In the genomic region with DNA sequence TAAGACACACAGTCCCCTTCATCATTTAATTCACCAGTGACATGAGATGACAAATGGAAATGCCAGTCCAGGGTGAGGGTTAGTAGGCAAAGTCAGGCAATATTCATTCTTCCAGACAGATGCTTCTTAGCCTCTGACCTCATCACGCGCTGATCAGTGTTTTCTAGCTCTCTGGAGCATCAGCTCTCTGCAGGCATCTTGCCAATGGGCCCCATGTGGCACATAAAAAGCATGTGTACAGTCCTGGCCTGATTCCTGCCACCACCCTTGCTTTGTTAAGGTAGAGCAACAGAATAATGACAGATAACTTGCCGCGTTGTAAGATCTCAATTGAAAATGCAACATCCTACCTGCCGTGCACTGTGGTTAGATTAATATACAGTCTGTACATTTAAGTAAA, we compare ENCODE assay signal across 19 cellular contexts. TPM values are rescaled to one million over a fixed set of nuclear protein-coding genes. Genes with fewer than 3 reads are reported as not detected.
DNase-seq lines count a peak whose midpoint lies in the region; TF ChIP-seq lines count a peak whose summit lies in the region.
"Had no signal": no experiment of that assay in that cellular context is flagged by ENCODE, and none has a peak within 500 bp of the region (broad histone marks: within the 10 kb centered on the region; RNA-seq: fewer than 3 reads in every experiment).

No MANE protein-coding gene starts in this region.

- DNase-seq in DMS 273 (lab: John Stamatoyannopoulos, UW; ENCODE audit: unreplicated experiment), result peak; percentile 61
- no peak for DNase-seq in DMS 273 treated with DMSO at 0.1 percent for 48 hours (lab: John Stamatoyannopoulos, UW)
- peak; percentile 19 for DNase-seq in AG10803 (ENCODE audit: low read depth)
- DNase-seq in NCI-H2227 (lab: John Stamatoyannopoulos, UW; ENCODE audit: unreplicated experiment), result peak; percentile 84
- DNase-seq in foreskin fibroblast, result peak; percentile 54 to 83
- no peak for DNase-seq in AG08396 (ENCODE audit: low spot score)
- no peak for DNase-seq in activated T-helper 2 cell treated with anti-CD3 and anti-CD28 coated beads, Interferon-gamma antibody, Interleukin-2, Interleukin-4, amounts not matched to agents 10 μg/mL and 5 μg/mL and 100 μg/mL, durations not matched to agents 14 hours and 24 hours and 36 hours (ENCODE audit: low spot score)
- DNase-seq in activated CD8-positive, alpha-beta memory T cell treated with anti-CD3 and anti-CD28 coated beads, Interleukin-2, amount 50 U/mL, for 4 hours, result no peak
- DNase-seq: ACHN; Calu3; CD8-positive, alpha-beta memory T cell; DMS53; HFFc6; KG1; NCI-H2107; NK-92 treated with Interleukin-12 subunit alpha and Interleukin-12 subunit beta, amount 100 ng/mL, for 24 hours; SHP77 treated with DMSO at 0.1 percent for 48 hours; T-helper 17 cell had no signal

- no peaks in the 10 kb centered on the region for H3K4me1 Mint-ChIP-seq in activated T-helper 2 cell treated with anti-CD3 and anti-CD28 coated beads, Interferon-gamma antibody, Interleukin-2, Interleukin-4, amounts not matched to agents 10 μg/mL and 5 μg/mL and 100 μg/mL, durations not matched to agents 14 hours and 24 hours and 36 hours (ENCODE audit: low read depth)
- H3K4me1 Mint-ChIP-seq: CD8-positive, alpha-beta memory T cell; T-helper 17 cell had no signal

- H3K36me3 Mint-ChIP-seq in activated T-helper 2 cell treated with anti-CD3 and anti-CD28 coated beads, Interferon-gamma antibody, Interleukin-2, Interleukin-4, amounts not matched to agents 10 μg/mL and 5 μg/mL and 100 μg/mL, durations not matched to agents 14 hours and 24 hours and 36 hours (ENCODE audit: low read depth), result no peaks in the 10 kb centered on the region
- H3K36me3 Mint-ChIP-seq: CD8-positive, alpha-beta memory T cell had no signal

- H3K4me3 ChIP-seq in AG10803 (ENCODE audit: low read length), result no peak overlapping the region
- H3K4me3 ChIP-seq in foreskin fibroblast (ENCODE audit: low read depth in 1 of 2, low read length in 2 of 2), result no peak overlapping the region
- H3K4me3 ChIP-seq: SK-N-MC had no signal

- H3K27ac Mint-ChIP-seq in activated T-helper 2 cell treated with anti-CD3 and anti-CD28 coated beads, Interferon-gamma antibody, Interleukin-2, Interleukin-4, amounts not matched to agents 10 μg/mL and 5 μg/mL and 100 μg/mL, durations not matched to agents 14 hours and 24 hours and 36 hours, result no peak overlapping the region
- H3K27ac Mint-ChIP-seq: CD8-positive, alpha-beta memory T cell; HFFc6; T-helper 17 cell had no signal

- no peak overlapping the region for H3K4me3 Mint-ChIP-seq in activated T-helper 2 cell treated with anti-CD3 and anti-CD28 coated beads, Interferon-gamma antibody, Interleukin-2, Interleukin-4, amounts not matched to agents 10 μg/mL and 5 μg/mL and 100 μg/mL, durations not matched to agents 14 hours and 24 hours and 36 hours (ENCODE audit: low read depth)
- H3K4me3 Mint-ChIP-seq: CD8-positive, alpha-beta memory T cell; HFFc6; T-helper 17 cell had no signal

- no peak for TF ChIP-seq CTCF in AG10803 (conservative IDR thresholded peaks at IDR 0.05; ENCODE audit: low read length)
- TF ChIP-seq CTCF in foreskin fibroblast (IDR thresholded peaks at IDR 0.05; ENCODE audit: low read depth, low read length), result no peak

- H3K27me3 Mint-ChIP-seq in activated T-helper 2 cell treated with anti-CD3 and anti-CD28 coated beads, Interferon-gamma antibody, Interleukin-2, Interleukin-4, amounts not matched to agents 10 μg/mL and 5 μg/mL and 100 μg/mL, durations not matched to agents 14 hours and 24 hours and 36 hours (ENCODE audit: low read depth), result peaks cover 5% of the 10 kb centered on the region

- intact Hi-C loops in activated T-helper 2 cell treated with anti-CD3 and anti-CD28 coated beads, Interferon-gamma antibody, Interleukin-2, Interleukin-4, amounts not matched to agents 10 μg/mL and 5 μg/mL and 100 μg/mL, durations not matched to agents 14 hours and 24 hours and 36 hours (cut with micrococcal nuclease), result no loop called here

- H3K9me3 Mint-ChIP-seq in activated T-helper 2 cell treated with anti-CD3 and anti-CD28 coated beads, Interferon-gamma antibody, Interleukin-2, Interleukin-4, amounts not matched to agents 10 μg/mL and 5 μg/mL and 100 μg/mL, durations not matched to agents 14 hours and 24 hours and 36 hours, result no peaks in the 10 kb centered on the region
- H3K9me3 Mint-ChIP-seq: HFFc6 had no signal

RNA-seq across cellular contexts. Expression of a gene that starts 20.2 kb away (rescaled TPM):
- 4.2 and 5.6 TPM in 2 replicates for total RNA-seq in activated T-helper 2 cell treated with anti-CD3 and anti-CD28 coated beads, Interferon-gamma antibody, Interleukin-2, Interleukin-4, amounts not matched to agents 10 μg/mL and 5 μg/mL and 100 μg/mL, durations not matched to agents 14 hours and 24 hours and 36 hours

Comparison
In these comparisons a context has a peak if more than half of its experiments do, and no peak if none do; other contexts are left out.
1. DNase-seq: peak in DMS 273 (single experiment), AG10803 (single experiment), NCI-H2227 (single experiment) and foreskin fibroblast (2 of 2); none in DMS 273 treated with DMSO at 0.1 percent for 48 hours (single experiment), AG08396 (single experiment), activated T-helper 2 cell treated with anti-CD3 and anti-CD28 coated beads, Interferon-gamma antibody, Interleukin-2, Interleukin-4, amounts not matched to agents 10 μg/mL and 5 μg/mL and 100 μg/mL, durations not matched to agents 14 hours and 24 hours and 36 hours (single experiment) and activated CD8-positive, alpha-beta memory T cell treated with anti-CD3 and anti-CD28 coated beads, Interleukin-2, amount 50 U/mL, for 4 hours (single experiment).